Comparison of ENCODE assay signal across 1 cellular context in the genomic region with DNA sequence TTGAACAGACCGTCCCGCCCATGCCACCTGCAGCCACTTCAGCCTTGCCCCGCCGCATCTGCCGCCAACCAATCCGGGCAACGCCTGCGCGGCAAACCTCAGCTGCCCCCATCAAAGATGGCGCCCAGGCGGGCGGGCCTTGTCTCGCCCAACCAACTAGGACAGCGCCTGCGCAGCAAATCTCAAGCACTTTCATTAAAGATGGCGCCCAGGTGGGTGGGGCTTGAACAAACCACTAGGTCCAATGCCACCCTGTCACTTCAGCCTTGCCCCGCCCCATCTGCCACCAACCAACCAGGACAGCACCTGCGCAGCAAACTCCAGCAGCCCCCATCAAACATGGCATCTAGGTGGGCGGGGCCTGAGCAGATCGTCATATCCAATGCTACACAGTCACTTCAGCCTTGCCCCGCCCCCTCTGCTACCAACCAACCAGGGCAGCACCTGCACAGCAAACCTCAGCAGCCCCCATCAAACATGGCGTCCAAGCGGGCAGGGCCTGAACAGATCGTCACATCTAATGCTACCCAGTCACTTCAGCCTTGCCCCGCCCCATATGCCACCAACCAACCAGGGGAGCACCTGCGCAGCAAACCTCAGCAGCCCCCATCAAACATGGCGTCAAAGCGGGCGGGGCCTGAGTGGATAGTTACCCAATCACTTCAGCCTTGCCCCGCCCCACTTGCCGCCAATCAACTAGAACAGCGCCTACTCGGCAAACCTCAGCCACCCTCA.
TF ChIP-seq lines count a peak whose summit lies in the region.

No MANE protein-coding gene starts in this region.

TF ChIP-seq in HepG2, 621 proteins besides CTCF, POLR2A, EP300 and RAD21 (continued from another document and continues in another):
- TF ChIP-seq, protein P1, sequence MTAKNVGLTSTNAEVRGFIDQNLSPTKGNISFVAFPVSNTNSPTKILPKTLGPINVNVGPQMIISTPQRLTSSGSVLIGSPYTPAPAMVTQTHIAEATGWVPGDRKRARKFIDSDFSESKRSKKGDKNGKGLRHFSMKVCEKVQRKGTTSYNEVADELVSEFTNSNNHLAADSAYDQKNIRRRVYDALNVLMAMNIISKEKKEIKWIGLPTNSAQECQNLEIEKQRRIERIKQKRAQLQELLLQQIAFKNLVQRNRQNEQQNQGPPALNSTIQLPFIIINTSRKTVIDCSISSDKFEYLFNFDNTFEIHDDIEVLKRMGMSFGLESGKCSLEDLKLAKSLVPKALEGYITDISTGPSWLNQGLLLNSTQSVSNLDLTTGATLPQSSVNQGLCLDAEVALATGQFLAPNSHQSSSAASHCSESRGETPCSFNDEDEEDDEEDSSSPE (CRISPR knock-in tag; IDR thresholded peaks at IDR 0.05): peak; percentile 50
- TF ChIP-seq, protein P2, sequence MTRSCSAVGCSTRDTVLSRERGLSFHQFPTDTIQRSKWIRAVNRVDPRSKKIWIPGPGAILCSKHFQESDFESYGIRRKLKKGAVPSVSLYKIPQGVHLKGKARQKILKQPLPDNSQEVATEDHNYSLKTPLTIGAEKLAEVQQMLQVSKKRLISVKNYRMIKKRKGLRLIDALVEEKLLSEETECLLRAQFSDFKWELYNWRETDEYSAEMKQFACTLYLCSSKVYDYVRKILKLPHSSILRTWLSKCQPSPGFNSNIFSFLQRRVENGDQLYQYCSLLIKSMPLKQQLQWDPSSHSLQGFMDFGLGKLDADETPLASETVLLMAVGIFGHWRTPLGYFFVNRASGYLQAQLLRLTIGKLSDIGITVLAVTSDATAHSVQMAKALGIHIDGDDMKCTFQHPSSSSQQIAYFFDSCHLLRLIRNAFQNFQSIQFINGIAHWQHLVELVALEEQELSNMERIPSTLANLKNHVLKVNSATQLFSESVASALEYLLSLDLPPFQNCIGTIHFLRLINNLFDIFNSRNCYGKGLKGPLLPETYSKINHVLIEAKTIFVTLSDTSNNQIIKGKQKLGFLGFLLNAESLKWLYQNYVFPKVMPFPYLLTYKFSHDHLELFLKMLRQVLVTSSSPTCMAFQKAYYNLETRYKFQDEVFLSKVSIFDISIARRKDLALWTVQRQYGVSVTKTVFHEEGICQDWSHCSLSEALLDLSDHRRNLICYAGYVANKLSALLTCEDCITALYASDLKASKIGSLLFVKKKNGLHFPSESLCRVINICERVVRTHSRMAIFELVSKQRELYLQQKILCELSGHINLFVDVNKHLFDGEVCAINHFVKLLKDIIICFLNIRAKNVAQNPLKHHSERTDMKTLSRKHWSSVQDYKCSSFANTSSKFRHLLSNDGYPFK (CRISPR knock-in tag; IDR thresholded peaks at IDR 0.05; ENCODE audit: borderline replicate concordance): peak; percentile 58; the same call in 1 of the 2 replicates
- TF ChIP-seq, protein P3, sequence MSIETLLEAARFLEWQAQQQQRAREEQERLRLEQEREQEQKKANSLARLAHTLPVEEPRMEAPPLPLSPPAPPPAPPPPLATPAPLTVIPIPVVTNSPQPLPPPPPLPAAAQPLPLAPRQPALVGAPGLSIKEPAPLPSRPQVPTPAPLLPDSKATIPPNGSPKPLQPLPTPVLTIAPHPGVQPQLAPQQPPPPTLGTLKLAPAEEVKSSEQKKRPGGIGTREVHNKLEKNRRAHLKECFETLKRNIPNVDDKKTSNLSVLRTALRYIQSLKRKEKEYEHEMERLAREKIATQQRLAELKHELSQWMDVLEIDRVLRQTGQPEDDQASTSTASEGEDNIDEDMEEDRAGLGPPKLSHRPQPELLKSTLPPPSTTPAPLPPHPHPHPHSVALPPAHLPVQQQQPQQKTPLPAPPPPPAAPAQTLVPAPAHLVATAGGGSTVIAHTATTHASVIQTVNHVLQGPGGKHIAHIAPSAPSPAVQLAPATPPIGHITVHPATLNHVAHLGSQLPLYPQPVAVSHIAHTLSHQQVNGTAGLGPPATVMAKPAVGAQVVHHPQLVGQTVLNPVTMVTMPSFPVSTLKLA (IDR thresholded peaks at IDR 0.05): no peak
- TF ChIP-seq MED8 (CRISPR knock-in tag; IDR thresholded peaks at IDR 0.05; ENCODE audit: insufficient replicate concordance): peak; percentile 31
- TF ChIP-seq CEBPB (IDR thresholded peaks at IDR 0.05; ENCODE audit: borderline replicate concordance, low read depth, low read length): peak; percentile 70
- TF ChIP-seq ATF1 (CRISPR knock-in tag; IDR thresholded peaks at IDR 0.05): peak; percentile 79
- TF ChIP-seq ZNF383 (CRISPR knock-in tag; IDR thresholded peaks at IDR 0.05; ENCODE audit: borderline replicate concordance): no peak
- TF ChIP-seq HCFC1 (IDR thresholded peaks at IDR 0.05; ENCODE audit: low read depth, low read length): peak; percentile 38; the same call in 1 of the 2 replicates
- peak; percentile 86 for TF ChIP-seq RBM22 (optimal IDR thresholded peaks at IDR 0.05; ENCODE audit: low read length)
- TF ChIP-seq CEBPG (CRISPR knock-in tag; IDR thresholded peaks at IDR 0.05): peak; percentile 72
- no peak for TF ChIP-seq RARA (CRISPR knock-in tag; IDR thresholded peaks at IDR 0.05)
- TF ChIP-seq CAMTA2 (CRISPR knock-in tag; IDR thresholded peaks at IDR 0.05; ENCODE audit: borderline replicate concordance): 0 out of 2 replicates have a peak, but pooled peaks have one; percentile 24
- no peak for TF ChIP-seq ZNF550 (CRISPR knock-in tag; IDR thresholded peaks at IDR 0.05; ENCODE audit: borderline replicate concordance)
- peak; percentile 91 for TF ChIP-seq AGO2 (optimal IDR thresholded peaks at IDR 0.05; ENCODE audit: low read depth, low read length)
- TF ChIP-seq KLF15 (CRISPR knock-in tag; IDR thresholded peaks at IDR 0.05; ENCODE audit: borderline replicate concordance): 0 out of 2 replicates have a peak, but pooled peaks have one; percentile 51
- 0 out of 2 replicates have a peak, but pooled peaks have one; percentile 37 for TF ChIP-seq ZNF501 (CRISPR knock-in tag; IDR thresholded peaks at IDR 0.05)
- TF ChIP-seq SP2 (CRISPR knock-in tag; IDR thresholded peaks at IDR 0.05): peak; percentile 53; the same call in 1 of the 2 replicates
- 0 out of 2 replicates have a peak, but pooled peaks have one; percentile 54 for TF ChIP-seq ZNF160 (CRISPR knock-in tag; IDR thresholded peaks at IDR 0.05)
- TF ChIP-seq, protein P4, sequence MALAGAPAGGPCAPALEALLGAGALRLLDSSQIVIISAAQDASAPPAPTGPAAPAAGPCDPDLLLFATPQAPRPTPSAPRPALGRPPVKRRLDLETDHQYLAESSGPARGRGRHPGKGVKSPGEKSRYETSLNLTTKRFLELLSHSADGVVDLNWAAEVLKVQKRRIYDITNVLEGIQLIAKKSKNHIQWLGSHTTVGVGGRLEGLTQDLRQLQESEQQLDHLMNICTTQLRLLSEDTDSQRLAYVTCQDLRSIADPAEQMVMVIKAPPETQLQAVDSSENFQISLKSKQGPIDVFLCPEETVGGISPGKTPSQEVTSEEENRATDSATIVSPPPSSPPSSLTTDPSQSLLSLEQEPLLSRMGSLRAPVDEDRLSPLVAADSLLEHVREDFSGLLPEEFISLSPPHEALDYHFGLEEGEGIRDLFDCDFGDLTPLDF (CRISPR knock-in tag; IDR thresholded peaks at IDR 0.05): peak; percentile 73
- peak; percentile 56; the same call in 1 of the 2 replicates for TF ChIP-seq POLR2AphosphoS5 (IDR thresholded peaks at IDR 0.05; ENCODE audit: low read depth, low read length)
- TF ChIP-seq ZNF225 (CRISPR knock-in tag; IDR thresholded peaks at IDR 0.05): no peak
- TF ChIP-seq, protein P5, sequence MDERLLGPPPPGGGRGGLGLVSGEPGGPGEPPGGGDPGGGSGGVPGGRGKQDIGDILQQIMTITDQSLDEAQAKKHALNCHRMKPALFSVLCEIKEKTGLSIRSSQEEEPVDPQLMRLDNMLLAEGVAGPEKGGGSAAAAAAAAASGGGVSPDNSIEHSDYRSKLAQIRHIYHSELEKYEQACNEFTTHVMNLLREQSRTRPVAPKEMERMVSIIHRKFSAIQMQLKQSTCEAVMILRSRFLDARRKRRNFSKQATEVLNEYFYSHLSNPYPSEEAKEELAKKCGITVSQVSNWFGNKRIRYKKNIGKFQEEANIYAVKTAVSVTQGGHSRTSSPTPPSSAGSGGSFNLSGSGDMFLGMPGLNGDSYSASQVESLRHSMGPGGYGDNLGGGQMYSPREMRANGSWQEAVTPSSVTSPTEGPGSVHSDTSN (CRISPR knock-in tag; IDR thresholded peaks at IDR 0.05): peak; percentile 75
- TF ChIP-seq CREM (IDR thresholded peaks at IDR 0.05): peak; percentile 54; the same call in 1 of the 2 replicates
- no peak for TF ChIP-seq CREM (CRISPR knock-in tag; IDR thresholded peaks at IDR 0.05)
- no peak for TF ChIP-seq ZNF343 (CRISPR knock-in tag; IDR thresholded peaks at IDR 0.05)
- TF ChIP-seq, protein P6, sequence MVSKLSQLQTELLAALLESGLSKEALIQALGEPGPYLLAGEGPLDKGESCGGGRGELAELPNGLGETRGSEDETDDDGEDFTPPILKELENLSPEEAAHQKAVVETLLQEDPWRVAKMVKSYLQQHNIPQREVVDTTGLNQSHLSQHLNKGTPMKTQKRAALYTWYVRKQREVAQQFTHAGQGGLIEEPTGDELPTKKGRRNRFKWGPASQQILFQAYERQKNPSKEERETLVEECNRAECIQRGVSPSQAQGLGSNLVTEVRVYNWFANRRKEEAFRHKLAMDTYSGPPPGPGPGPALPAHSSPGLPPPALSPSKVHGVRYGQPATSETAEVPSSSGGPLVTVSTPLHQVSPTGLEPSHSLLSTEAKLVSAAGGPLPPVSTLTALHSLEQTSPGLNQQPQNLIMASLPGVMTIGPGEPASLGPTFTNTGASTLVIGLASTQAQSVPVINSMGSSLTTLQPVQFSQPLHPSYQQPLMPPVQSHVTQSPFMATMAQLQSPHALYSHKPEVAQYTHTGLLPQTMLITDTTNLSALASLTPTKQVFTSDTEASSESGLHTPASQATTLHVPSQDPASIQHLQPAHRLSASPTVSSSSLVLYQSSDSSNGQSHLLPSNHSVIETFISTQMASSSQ (IDR thresholded peaks at IDR 0.05; ENCODE audit: low read depth): no peak
- TF ChIP-seq, protein P6 (CRISPR knock-in tag; IDR thresholded peaks at IDR 0.05; ENCODE audit: borderline replicate concordance): 0 out of 2 replicates have a peak, but pooled peaks have one; percentile 12
- TF ChIP-seq ZNF567 (CRISPR knock-in tag; IDR thresholded peaks at IDR 0.05; ENCODE audit: borderline replicate concordance): 0 out of 2 replicates have a peak, but pooled peaks have one; percentile 63
- 0 out of 2 replicates have a peak, but pooled peaks have one; percentile 22 for TF ChIP-seq ZNF44 (CRISPR knock-in tag; IDR thresholded peaks at IDR 0.05)
- TF ChIP-seq, protein P7, sequence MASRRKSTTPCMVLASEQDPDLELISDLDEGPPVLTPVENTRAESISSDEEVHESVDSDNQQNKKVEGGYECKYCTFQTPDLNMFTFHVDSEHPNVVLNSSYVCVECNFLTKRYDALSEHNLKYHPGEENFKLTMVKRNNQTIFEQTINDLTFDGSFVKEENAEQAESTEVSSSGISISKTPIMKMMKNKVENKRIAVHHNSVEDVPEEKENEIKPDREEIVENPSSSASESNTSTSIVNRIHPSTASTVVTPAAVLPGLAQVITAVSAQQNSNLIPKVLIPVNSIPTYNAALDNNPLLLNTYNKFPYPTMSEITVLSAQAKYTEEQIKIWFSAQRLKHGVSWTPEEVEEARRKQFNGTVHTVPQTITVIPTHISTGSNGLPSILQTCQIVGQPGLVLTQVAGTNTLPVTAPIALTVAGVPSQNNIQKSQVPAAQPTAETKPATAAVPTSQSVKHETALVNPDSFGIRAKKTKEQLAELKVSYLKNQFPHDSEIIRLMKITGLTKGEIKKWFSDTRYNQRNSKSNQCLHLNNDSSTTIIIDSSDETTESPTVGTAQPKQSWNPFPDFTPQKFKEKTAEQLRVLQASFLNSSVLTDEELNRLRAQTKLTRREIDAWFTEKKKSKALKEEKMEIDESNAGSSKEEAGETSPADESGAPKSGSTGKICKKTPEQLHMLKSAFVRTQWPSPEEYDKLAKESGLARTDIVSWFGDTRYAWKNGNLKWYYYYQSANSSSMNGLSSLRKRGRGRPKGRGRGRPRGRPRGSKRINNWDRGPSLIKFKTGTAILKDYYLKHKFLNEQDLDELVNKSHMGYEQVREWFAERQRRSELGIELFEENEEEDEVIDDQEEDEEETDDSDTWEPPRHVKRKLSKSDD (CRISPR knock-in tag; IDR thresholded peaks at IDR 0.05; ENCODE audit: low read depth): peak; percentile 89
- no peak for TF ChIP-seq SP1 (IDR thresholded peaks at IDR 0.05)
- TF ChIP-seq SP1 (CRISPR knock-in tag; IDR thresholded peaks at IDR 0.05): peak; percentile 43; the same call in 1 of the 2 replicates
- no peak for TF ChIP-seq HNRNPK (IDR thresholded peaks at IDR 0.05; ENCODE audit: low read depth, low read length, poor library complexity, severe bottlenecking)
- TF ChIP-seq HNRNPH1 (optimal IDR thresholded peaks at IDR 0.05; ENCODE audit: low read depth, low read length): peak; percentile 61
